Comparison of ENCODE assay signal across 9 cellular contexts in the genomic region with DNA sequence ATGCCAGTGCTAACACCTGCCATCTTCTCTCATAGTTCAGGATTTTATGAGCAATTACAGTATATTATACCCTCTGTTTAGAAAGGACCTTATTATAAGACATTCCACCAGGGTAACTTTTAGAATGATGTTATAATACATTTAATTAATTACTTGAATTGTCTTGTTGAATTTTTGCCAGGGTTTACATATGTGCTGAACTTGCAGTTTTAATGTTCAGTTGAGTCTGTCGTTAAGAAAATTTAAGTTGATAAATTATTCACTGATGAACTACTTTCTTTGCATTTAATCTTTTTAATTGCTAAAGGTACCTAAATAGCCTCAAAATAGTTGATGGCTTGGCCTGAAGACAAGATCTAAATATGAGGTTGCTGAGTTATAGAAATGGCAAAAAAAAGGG.
"Had no signal": no experiment of that assay in that cellular context is flagged by ENCODE, and none has a peak within 500 bp of the region (broad histone marks: within the 10 kb centered on the region; RNA-seq: fewer than 3 reads in every experiment).

No MANE protein-coding gene starts in this region.

- H3K9ac ChIP-seq: GM23248 had no signal

- ATAC-seq: HCT116 had no signal

- H3K4me1 ChIP-seq: HAP-1 had no signal

- H2AFZ ChIP-seq: GM23248 had no signal

- DNase-seq: GM23248, GOT3, H7, HFFc6, KG1 had no signal

- H3K36me3 Mint-ChIP-seq: IgD-negative memory B cell had no signal

- H3K9me3 Mint-ChIP-seq: HFFc6, IgD-negative memory B cell had no signal

- H3K36me3 ChIP-seq: HAP-1 had no signal

- H3K4me3 ChIP-seq: GM23248, HAP-1 had no signal

- H3K9me3 ChIP-seq: HAP-1 had no signal

- H3K27ac Mint-ChIP-seq: HFFc6, IgD-negative memory B cell had no signal

- H3K27ac ChIP-seq: GM23248, HL-60 had no signal

- H3K4me3 Mint-ChIP-seq: HFFc6, IgD-negative memory B cell had no signal
